Comparison of ENCODE assay signal across 20 cellular contexts in the genomic region with DNA sequence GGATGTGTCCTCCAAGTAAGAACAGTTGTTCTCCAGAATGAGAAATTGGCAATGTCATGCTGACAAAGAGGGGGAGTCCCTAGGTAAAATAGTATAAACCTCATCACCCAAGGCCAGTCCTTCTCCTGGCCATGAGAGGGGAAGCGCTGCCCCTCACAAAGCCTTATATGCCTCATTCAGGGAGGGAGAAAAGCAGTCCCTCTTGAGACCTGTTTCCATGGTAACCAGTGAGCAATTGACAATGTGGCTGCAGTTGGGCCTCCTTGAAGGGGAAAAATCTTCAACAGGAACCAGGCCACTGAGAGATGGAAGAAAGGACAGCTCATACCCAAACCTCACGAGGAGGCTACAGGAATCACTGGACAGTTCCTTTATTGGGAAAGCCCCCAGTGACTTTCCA.
"Had no signal": no experiment of that assay in that cellular context is flagged by ENCODE, and none has a peak within 500 bp of the region (broad histone marks: within the 10 kb centered on the region; RNA-seq: fewer than 3 reads in every experiment).

No MANE protein-coding gene starts in this region.

- DNase-seq: activated B cell treated with CpG ODN at 0.5 μM for 24 hours; activated CD4-positive, alpha-beta memory T cell treated with anti-CD3 and anti-CD28 coated beads for 36 hours; activated CD4-positive, alpha-beta T cell treated with anti-CD3 and anti-CD28 coated beads for 4 hours; activated gamma-delta T cell treated with Interleukin-2 at 50 U/mL for 16 hours; activated T-cell treated with anti-CD3 and anti-CD28 coated beads for 4 hours; adrenal gland; effector CD8-positive, alpha-beta T cell; left cardiac atrium; mesenchymal stem cell; mucosa of descending colon; naive B cell; stimulated activated CD4-positive, alpha-beta T cell treated with anti-CD3 and anti-CD28 coated beads, Interleukin-12 subunit alpha, Interleukin-12 subunit beta, amount 100 ng/mL, for 4 hours; stimulated activated CD4-positive, alpha-beta T cell treated with anti-CD3 and anti-CD28 coated beads, Interleukin-1b, Interleukin-23, amount 100 ng/mL, for 48 hours; stimulated activated naive CD8-positive, alpha-beta T cell treated with anti-CD3 and anti-CD28 coated beads, Interleukin-15, Interleukin-2, amounts not matched to agents 100 U/mL and 50 U/mL, for 24 hours; substantia nigra; transverse colon had no signal

- ATAC-seq: activated naive CD4-positive, alpha-beta T cell treated with anti-CD3 and anti-CD28 coated beads, Interleukin-2, amount 50 U/mL, for 72 hours; esophagus mucosa; left cardiac atrium; mucosa of descending colon; stimulated activated naive CD8-positive, alpha-beta T cell treated with anti-CD3 and anti-CD28 coated beads, Interleukin-15, Interleukin-2, amounts not matched to agents 100 U/mL and 50 U/mL, for 24 hours had no signal

- H3K36me3 Mint-ChIP-seq: activated CD4-positive, alpha-beta memory T cell treated with anti-CD3 and anti-CD28 coated beads for 36 hours; activated naive CD4-positive, alpha-beta T cell treated with anti-CD3 and anti-CD28 coated beads, Interleukin-2, amount 50 U/mL, for 72 hours; naive B cell had no signal

- H3K9me3 Mint-ChIP-seq: activated B cell treated with CpG ODN at 0.5 μM for 24 hours; activated CD4-positive, alpha-beta memory T cell treated with anti-CD3 and anti-CD28 coated beads for 36 hours had no signal

- H3K27ac Mint-ChIP-seq: activated B cell treated with CpG ODN at 0.5 μM for 24 hours; activated CD4-positive, alpha-beta memory T cell treated with anti-CD3 and anti-CD28 coated beads for 36 hours; activated naive CD4-positive, alpha-beta T cell treated with anti-CD3 and anti-CD28 coated beads, Interleukin-2, amount 50 U/mL, for 72 hours; activated T-helper 1 cell treated with anti-CD3 and anti-CD28 coated beads, Interleukin-12 subunit alpha, Interleukin-12 subunit beta, Interleukin-2, Interleukin-4 antibody, amounts not matched to agents 30 ng/mL and 10 ng/mL and 1 ng/mL, durations not matched to agents 14 hours and 24 hours and 36 hours; naive B cell; T-helper 2 cell treated with Interferon-gamma antibody and Interleukin-4, amounts not matched to agents 5 μg/mL and 100 μg/mL, for 36 hours had no signal

- H3K4me1 Mint-ChIP-seq: activated B cell treated with CpG ODN at 0.5 μM for 24 hours, naive B cell had no signal

- H3K4me3 Mint-ChIP-seq: activated B cell treated with CpG ODN at 0.5 μM for 24 hours; activated CD4-positive, alpha-beta memory T cell treated with anti-CD3 and anti-CD28 coated beads for 36 hours; activated T-helper 1 cell treated with anti-CD3 and anti-CD28 coated beads, Interleukin-12 subunit alpha, Interleukin-12 subunit beta, Interleukin-2, Interleukin-4 antibody, amounts not matched to agents 30 ng/mL and 10 ng/mL and 1 ng/mL, durations not matched to agents 14 hours and 24 hours and 36 hours; naive B cell; T-helper 2 cell treated with Interferon-gamma antibody and Interleukin-4, amounts not matched to agents 5 μg/mL and 100 μg/mL, for 36 hours had no signal

- H3K27me3 Mint-ChIP-seq: activated B cell treated with CpG ODN at 0.5 μM for 24 hours; activated CD4-positive, alpha-beta memory T cell treated with anti-CD3 and anti-CD28 coated beads for 36 hours had no signal
